ENCODE assay signal across 8 cellular contexts in the genomic region with DNA sequence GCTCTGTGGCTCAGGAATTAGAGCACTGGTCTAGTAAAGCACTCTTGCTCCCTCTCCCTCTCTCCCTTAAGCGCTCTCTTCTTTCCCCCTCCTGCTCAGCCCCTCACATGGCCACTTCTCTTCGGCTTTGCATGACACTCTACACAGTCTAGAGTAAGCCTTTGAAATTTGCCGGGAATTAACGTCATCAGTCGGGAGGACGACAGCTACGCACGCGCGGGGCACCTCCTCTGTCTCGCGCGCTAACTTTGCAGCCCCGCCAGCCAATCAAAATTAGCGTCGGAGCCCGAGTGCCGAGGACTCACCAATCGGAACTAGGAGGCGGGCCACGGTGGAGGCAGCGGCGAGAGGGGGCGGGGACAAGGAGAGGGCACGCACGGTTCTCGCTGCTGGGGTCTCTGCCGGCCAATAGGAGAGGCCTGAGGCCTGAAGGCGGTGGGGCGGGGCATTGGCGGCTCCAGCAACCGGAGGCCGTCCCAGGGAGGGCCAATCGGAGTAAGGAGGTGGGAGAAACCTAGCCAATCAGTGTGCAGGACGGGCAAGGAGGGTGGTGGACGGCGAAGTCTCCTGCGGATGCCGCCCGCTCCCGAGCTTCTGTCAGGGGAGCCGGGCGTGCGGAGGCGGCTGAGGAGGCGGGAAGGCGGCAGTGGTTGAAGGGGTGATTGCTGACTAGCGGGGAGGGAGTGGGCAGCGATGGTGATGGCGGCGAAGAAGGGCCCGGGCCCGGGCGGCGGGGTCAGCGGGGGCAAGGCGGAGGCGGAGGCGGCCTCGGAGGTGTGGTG. TPM values are rescaled to one million over a fixed set of nuclear protein-coding genes. Genes with fewer than 3 reads are reported as not detected.
A peak's percentile ranks its signal among the peaks of the same experiment; 100 is the strongest.
DNase-seq lines count a peak whose midpoint lies in the region; ATAC-seq lines count a peak whose summit lies in the region.

A gene with protein sequence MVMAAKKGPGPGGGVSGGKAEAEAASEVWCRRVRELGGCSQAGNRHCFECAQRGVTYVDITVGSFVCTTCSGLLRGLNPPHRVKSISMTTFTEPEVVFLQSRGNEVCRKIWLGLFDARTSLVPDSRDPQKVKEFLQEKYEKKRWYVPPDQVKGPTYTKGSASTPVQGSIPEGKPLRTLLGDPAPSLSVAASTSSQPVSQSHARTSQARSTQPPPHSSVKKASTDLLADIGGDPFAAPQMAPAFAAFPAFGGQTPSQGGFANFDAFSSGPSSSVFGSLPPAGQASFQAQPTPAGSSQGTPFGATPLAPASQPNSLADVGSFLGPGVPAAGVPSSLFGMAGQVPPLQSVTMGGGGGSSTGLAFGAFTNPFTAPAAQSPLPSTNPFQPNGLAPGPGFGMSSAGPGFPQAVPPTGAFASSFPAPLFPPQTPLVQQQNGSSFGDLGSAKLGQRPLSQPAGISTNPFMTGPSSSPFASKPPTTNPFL (plus strand): TSS at position 550 of the 782 bp plus-strand sequence. CDS start 144 bp downstream, at position 694.

- H3K36me3 Mint-ChIP-seq in dendritic cell treated with granulocyte-macrophage colony-stimulating factor and Interleukin-4, amounts not matched to agents 40 ng/mL and 50 ng/mL, for 4 days (ENCODE audit: low read depth): peaks cover 7% of the 10 kb centered on the region

- ATAC-seq in GM19372 (IDR thresholded peaks at IDR 0.05; ENCODE audit: low read depth, unreplicated experiment) (peak; percentile 89), HG03558 (IDR thresholded peaks at IDR 0.05; ENCODE audit: extremely low read depth, unreplicated experiment) (peak; percentile 83), left lobe of liver (peak; percentile 86)

- no peaks in the 10 kb centered on the region for H3K27me3 Mint-ChIP-seq in dendritic cell treated with granulocyte-macrophage colony-stimulating factor and Interleukin-4, amounts not matched to agents 40 ng/mL and 50 ng/mL, for 4 days

- peaks cover 50% of the 10 kb centered on the region for H3K4me1 Mint-ChIP-seq in dendritic cell treated with granulocyte-macrophage colony-stimulating factor and Interleukin-4, amounts not matched to agents 40 ng/mL and 50 ng/mL, for 4 days (ENCODE audit: low read depth)

- H3K4me3 Mint-ChIP-seq in dendritic cell treated with granulocyte-macrophage colony-stimulating factor and Interleukin-4, amounts not matched to agents 40 ng/mL and 50 ng/mL, for 4 days: peak within 1 kb of the TSS; percentile 95

- intact Hi-C loops in dendritic cell treated with granulocyte-macrophage colony-stimulating factor and Interleukin-4, amounts not matched to agents 40 ng/mL and 50 ng/mL, for 4 days (cut with micrococcal nuclease): loop anchor here (1.0 kb wide), 1 partner anchor 17 kb away; no protein-coding TSS in a partner anchor

- DNase-seq in C1 segment of cervical spinal cord (lab: John Stamatoyannopoulos, UW) (peak; percentile 97 to 100 (median 100)), NCI-H748 treated with DMSO at 0.1 percent for 48 hours (lab: John Stamatoyannopoulos, UW) (peak; percentile 98), left lobe of liver (ENCODE audit: low spot score) (peak; percentile 100)
- peak; percentile 99 to 100 for DNase-seq in activated CD4-positive, alpha-beta T cell treated with anti-CD3 and anti-CD28 coated beads, Interleukin-2, amount 50 U/mL, for 24 hours (ENCODE audit: low read depth in 1 of 2, low spot score in 1 of 2)
- peak; percentile 100 for DNase-seq in stimulated activated CD4-positive, alpha-beta T cell treated with anti-CD3 and anti-CD28 coated beads, Interleukin-2, amount 100 ng/mL, for 4 hours (ENCODE audit: low read depth)

- H3K27ac Mint-ChIP-seq in dendritic cell treated with granulocyte-macrophage colony-stimulating factor and Interleukin-4, amounts not matched to agents 40 ng/mL and 50 ng/mL, for 4 days: peak within 1 kb of the TSS; percentile 82

- H3K9me3 Mint-ChIP-seq in dendritic cell treated with granulocyte-macrophage colony-stimulating factor and Interleukin-4, amounts not matched to agents 40 ng/mL and 50 ng/mL, for 4 days: no peaks in the 10 kb centered on the region

RNA-seq across cellular contexts. Expression of the gene that starts here (rescaled TPM):
- total RNA-seq in left lobe of liver: 87.8 TPM

Comparison
In these comparisons a context has a peak if more than half of its experiments do, and no peak if none do; other contexts are left out.
1. Peak in every context shown above with its lines: DNase-seq and ATAC-seq.